In genomic region chr20:41245086-41245707, GRCh38 we compare ENCODE assay signal across 8 cellular contexts.
DNase-seq lines count a peak whose midpoint lies in the region; ATAC-seq and TF ChIP-seq lines count a peak whose summit lies in the region.

No MANE protein-coding gene starts in this region.

- intact Hi-C loops in A673 (cut with micrococcal nuclease; ENCODE audit: unreplicated experiment), result no loop called here

- H3K27me3 ChIP-seq in A673 (replicated peaks; ENCODE audit: insufficient read depth, low read depth, low read length, poor library complexity), result no peaks in the 10 kb centered on the region

- DNase-seq in NCI-H1417 (lab: John Stamatoyannopoulos, UW), result peak in 2 of 3 experiments; percentile 27 to 74
- no peak for DNase-seq in NCI-H1417 treated with DMSO at 0.1 percent for 48 hours (lab: John Stamatoyannopoulos, UW)
- peak; percentile 43 to 65 for DNase-seq in cardiac fibroblast (ENCODE audit: low read depth in 2 of 2)
- peak; percentile 29 for DNase-seq in left kidney (ENCODE audit: low read depth, low spot score)
- DNase-seq in substantia nigra (lab: John Stamatoyannopoulos, UW), result peak in 20 of 49 donors; percentile 11 to 62 (median 28)
- DNase-seq in GM19238 (ENCODE audit: insufficient read length, low spot score), result no peak
- DNase-seq in A673 (ENCODE audit: low spot score), result no peak

- TF ChIP-seq CTCF in cardiac fibroblast (IDR thresholded peaks at IDR 0.05; ENCODE audit: low read depth, low read length) (peak; percentile 15), A673 (conservative IDR thresholded peaks at IDR 0.05; ENCODE audit: low read depth, low read length) (no peak)

- POLR2A ChIA-PET in A673 (lab: Charles Lee; ENCODE audit: low non-redundant PET), result no interaction called here

- H3K36me3 ChIP-seq in A673 (ENCODE audit: insufficient read depth, low read length, poor library complexity, severe bottlenecking), result no peaks in the 10 kb centered on the region

- H3K4me1 ChIP-seq in A673 (ENCODE audit: insufficient read depth, low read length, poor library complexity, severe bottlenecking), result peaks cover 10% of the 10 kb centered on the region

- H3K4me3 ChIP-seq in cardiac fibroblast (replicated peaks in 1 of 2; ENCODE audit: low read depth in 2 of 2, low read length in 2 of 2) (no peak overlapping the region), A673 (ENCODE audit: low read depth, low read length, poor library complexity, severe bottlenecking) (no peak overlapping the region)

- no peaks in the 10 kb centered on the region for H3K9me3 ChIP-seq in A673 (ENCODE audit: low read depth, low read length, poor library complexity, severe bottlenecking)

- no TSS peak for BruUV-seq in A673 (replicated peaks; lab: Mats Ljungman, UMichigan)

- CTCF ChIA-PET in A673 (lab: Charles Lee), result no interaction called here

- H3K27ac ChIP-seq in substantia nigra (ENCODE audit: low read depth, low read length, poor library complexity, severe bottlenecking) (peak overlapping the region; percentile 89), A673 (ENCODE audit: low read depth, low read length, poor library complexity, severe bottlenecking) (no peak overlapping the region)

- ATAC-seq in GM19397 (IDR thresholded peaks at IDR 0.05; ENCODE audit: unreplicated experiment), result no peak

Comparison
In these comparisons a context has a peak if more than half of its experiments do, and no peak if none do; other contexts are left out.
1. DNase-seq: peak in NCI-H1417 (2 of 3), cardiac fibroblast (2 of 2) and left kidney (single experiment); none in NCI-H1417 treated with DMSO at 0.1 percent for 48 hours (single experiment), GM19238 (single experiment) and A673 (single experiment).